9 cellular contexts compared by ENCODE assay signal in the genomic region with DNA sequence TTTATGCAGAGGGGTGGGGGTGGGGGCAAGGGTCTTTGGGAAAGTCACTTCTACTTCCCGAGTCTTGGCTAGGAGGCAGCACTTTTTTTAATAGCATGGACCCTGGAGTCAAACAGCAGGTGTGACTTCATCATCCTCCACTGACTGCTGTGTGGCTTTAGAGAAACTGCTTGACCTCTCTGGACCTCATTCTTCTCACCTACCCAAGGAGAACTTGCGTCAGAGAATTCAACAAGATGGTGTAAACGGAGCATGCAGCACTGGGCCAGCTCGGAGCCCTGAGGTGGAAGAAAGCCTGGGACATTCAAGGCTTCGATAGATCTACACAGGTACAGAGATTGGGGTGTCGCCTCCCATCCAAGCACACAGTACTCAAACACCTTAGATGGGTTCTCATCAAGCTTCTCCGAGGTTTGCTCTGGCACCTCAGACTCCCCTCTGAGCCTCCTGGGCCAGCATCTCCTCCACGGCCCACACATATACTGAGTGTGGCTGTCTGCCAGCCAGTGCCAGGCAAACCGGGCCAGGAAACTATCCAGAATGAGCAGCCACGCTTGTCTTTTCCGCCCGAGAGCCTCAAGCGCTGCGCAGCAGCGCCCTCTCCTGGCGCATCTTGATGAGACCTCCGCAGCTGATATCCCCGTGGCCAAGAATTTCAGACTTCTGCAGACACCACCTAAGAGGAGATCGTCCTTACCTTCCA. TPM values are rescaled to one million over a fixed set of nuclear protein-coding genes. Genes with fewer than 3 reads are reported as not detected.
A peak's percentile ranks its signal among the peaks of the same experiment; 100 is the strongest.
DNase-seq lines count a peak whose midpoint lies in the region; ATAC-seq and TF ChIP-seq lines count a peak whose summit lies in the region.
"Had no signal": no experiment of that assay in that cellular context is flagged by ENCODE, and none has a peak within 500 bp of the region (broad histone marks: within the 10 kb centered on the region; RNA-seq: fewer than 3 reads in every experiment).

No MANE protein-coding gene starts in this region.

- H3K27me3 ChIP-seq in RWPE2 (ENCODE audit: insufficient read depth, poor library complexity, severe bottlenecking): peaks cover 14% of the 10 kb centered on the region

- no peaks in the 10 kb centered on the region for H3K9me3 ChIP-seq in RWPE2 (ENCODE audit: severe bottlenecking)

- H3K4me3 ChIP-seq in LNCaP clone FGC (ENCODE audit: low read depth, low read length): no peak overlapping the region
- no peak overlapping the region for H3K4me3 ChIP-seq in RWPE2 (ENCODE audit: severe bottlenecking)

- H3K27ac ChIP-seq in RWPE2 (ENCODE audit: poor library complexity, severe bottlenecking): no peak overlapping the region

- no peaks in the 10 kb centered on the region for H3K9me3 Mint-ChIP-seq in activated CD4-positive, alpha-beta T cell treated with anti-CD3 and anti-CD28 coated beads, Interleukin-2, amount 10 ng/mL, durations not matched to agents 24 days and 14 days
- H3K9me3 Mint-ChIP-seq: stimulated activated naive B cell treated with anti-CD40 and anti-IgM and Interleukin-4, amounts not matched to agents 10 μg/mL and 1 μg/mL and 100 μg/mL, for 72 hours had no signal

- TF ChIP-seq CTCF in LNCaP clone FGC (IDR thresholded peaks at IDR 0.05; ENCODE audit: control insufficient read depth, extremely low read depth, insufficient read depth) (peak; percentile 74), RWPE2 (IDR thresholded peaks at IDR 0.05; ENCODE audit: poor library complexity, severe bottlenecking) (peak; percentile 89)

- ATAC-seq in RWPE2 (ENCODE audit: low read depth) (peak; percentile 6; the same call in 1 of the 3 replicates), left lobe of liver (peak; percentile 37), GM19452 (IDR thresholded peaks at IDR 0.05; ENCODE audit: unreplicated experiment) (no peak)

- H3K36me3 Mint-ChIP-seq in activated CD4-positive, alpha-beta T cell treated with anti-CD3 and anti-CD28 coated beads, Interleukin-2, amount 10 ng/mL, durations not matched to agents 24 days and 14 days (ENCODE audit: low read depth): no peaks in the 10 kb centered on the region
- H3K36me3 Mint-ChIP-seq: stimulated activated naive B cell treated with anti-CD40 and anti-IgM and Interleukin-4, amounts not matched to agents 10 μg/mL and 1 μg/mL and 100 μg/mL, for 72 hours had no signal

- no peaks in the 10 kb centered on the region for H3K4me1 ChIP-seq in RWPE2 (ENCODE audit: insufficient read depth, poor library complexity, severe bottlenecking)

- peak; percentile 81 for DNase-seq in activated CD4-positive, alpha-beta T cell treated with anti-CD3 and anti-CD28 coated beads, Interleukin-2, amount 10 ng/mL, durations not matched to agents 24 days and 14 days
- no peak for DNase-seq in activated CD4-positive, alpha-beta T cell treated with anti-CD3 and anti-CD28 coated beads, Interleukin-2, amount 50 U/mL, for 4 hours
- DNase-seq in LNCaP clone FGC (ENCODE audit: low read depth) (peak; percentile 58), RWPE2 (ENCODE audit: low spot score) (peak; percentile 55), cerebellar cortex (ENCODE audit: low spot score) (peak; percentile 72), left lobe of liver (ENCODE audit: low spot score) (peak; percentile 56), superior temporal gyrus (ENCODE audit: extremely low spot score) (peak; percentile 91)
- DNase-seq: stimulated activated naive B cell treated with anti-CD40 and anti-IgM and Interleukin-4, amounts not matched to agents 10 μg/mL and 1 μg/mL and 100 μg/mL, for 72 hours had no signal

- no peak overlapping the region for H3K4me3 Mint-ChIP-seq in activated CD4-positive, alpha-beta T cell treated with anti-CD3 and anti-CD28 coated beads, Interleukin-2, amount 10 ng/mL, durations not matched to agents 24 days and 14 days
- H3K4me3 Mint-ChIP-seq: stimulated activated naive B cell treated with anti-CD40 and anti-IgM and Interleukin-4, amounts not matched to agents 10 μg/mL and 1 μg/mL and 100 μg/mL, for 72 hours had no signal

- no peak overlapping the region for H3K27ac Mint-ChIP-seq in activated CD4-positive, alpha-beta T cell treated with anti-CD3 and anti-CD28 coated beads, Interleukin-2, amount 10 ng/mL, durations not matched to agents 24 days and 14 days
- H3K27ac Mint-ChIP-seq: stimulated activated naive B cell treated with anti-CD40 and anti-IgM and Interleukin-4, amounts not matched to agents 10 μg/mL and 1 μg/mL and 100 μg/mL, for 72 hours had no signal

- intact Hi-C loops in activated CD4-positive, alpha-beta T cell treated with anti-CD3 and anti-CD28 coated beads, Interleukin-2, amount 10 ng/mL, durations not matched to agents 24 days and 14 days (cut with micrococcal nuclease): loop anchor here (1.0 to 2.0 kb wide), 2 partner anchors 269 to 373 kb away; no protein-coding TSS in a partner anchor

- H3K27me3 Mint-ChIP-seq in activated CD4-positive, alpha-beta T cell treated with anti-CD3 and anti-CD28 coated beads, Interleukin-2, amount 10 ng/mL, durations not matched to agents 24 days and 14 days: peaks cover 12% of the 10 kb centered on the region

- H3K36me3 ChIP-seq in RWPE2 (ENCODE audit: low read depth): no peaks in the 10 kb centered on the region

- peaks cover 6% of the 10 kb centered on the region for H3K4me1 Mint-ChIP-seq in activated CD4-positive, alpha-beta T cell treated with anti-CD3 and anti-CD28 coated beads, Interleukin-2, amount 10 ng/mL, durations not matched to agents 24 days and 14 days

RNA-seq across cellular contexts. Expression of a gene that starts 4.6 kb away (rescaled TPM):
- total RNA-seq in activated CD4-positive, alpha-beta T cell treated with anti-CD3 and anti-CD28 coated beads, Interleukin-2, amount 10 ng/mL, durations not matched to agents 24 days and 14 days: not detected in 2 replicates
- total RNA-seq in left lobe of liver: 5.8 TPM

Comparison
In these comparisons a context has a peak if more than half of its experiments do, and no peak if none do; other contexts are left out.
1. DNase-seq: peak in activated CD4-positive, alpha-beta T cell treated with anti-CD3 and anti-CD28 coated beads, Interleukin-2, amount 10 ng/mL, durations not matched to agents 24 days and 14 days (single experiment), LNCaP clone FGC (single experiment), RWPE2 (single experiment), cerebellar cortex (single experiment), left lobe of liver (single experiment) and superior temporal gyrus (single experiment); none in activated CD4-positive, alpha-beta T cell treated with anti-CD3 and anti-CD28 coated beads, Interleukin-2, amount 50 U/mL, for 4 hours (0 of 2).